In genomic region chr11:8739309-8739793, GRCh38 we compare ENCODE assay signal across 1 cellular context.
TF ChIP-seq lines count a peak whose summit lies in the region.

No MANE protein-coding gene starts in this region.

TF ChIP-seq in GM23338, 12 proteins besides CTCF, POLR2A, EP300 and RAD21 (continued from another document):
- TF ChIP-seq ZNF114 (CRISPR knock-in tag; IDR thresholded peaks at IDR 0.05) (no peak), NANOG (IDR thresholded peaks at IDR 0.05; ENCODE audit: borderline replicate concordance) (no peak), STAT1 (IDR thresholded peaks at IDR 0.05; ENCODE audit: unreplicated experiment) (no peak), EZH2 (IDR thresholded peaks at IDR 0.05; ENCODE audit: low read depth, unreplicated experiment) (no peak), POLR2AphosphoS5 (IDR thresholded peaks at IDR 0.05; ENCODE audit: low read depth) (no peak)
- TF ChIP-seq, protein P1, sequence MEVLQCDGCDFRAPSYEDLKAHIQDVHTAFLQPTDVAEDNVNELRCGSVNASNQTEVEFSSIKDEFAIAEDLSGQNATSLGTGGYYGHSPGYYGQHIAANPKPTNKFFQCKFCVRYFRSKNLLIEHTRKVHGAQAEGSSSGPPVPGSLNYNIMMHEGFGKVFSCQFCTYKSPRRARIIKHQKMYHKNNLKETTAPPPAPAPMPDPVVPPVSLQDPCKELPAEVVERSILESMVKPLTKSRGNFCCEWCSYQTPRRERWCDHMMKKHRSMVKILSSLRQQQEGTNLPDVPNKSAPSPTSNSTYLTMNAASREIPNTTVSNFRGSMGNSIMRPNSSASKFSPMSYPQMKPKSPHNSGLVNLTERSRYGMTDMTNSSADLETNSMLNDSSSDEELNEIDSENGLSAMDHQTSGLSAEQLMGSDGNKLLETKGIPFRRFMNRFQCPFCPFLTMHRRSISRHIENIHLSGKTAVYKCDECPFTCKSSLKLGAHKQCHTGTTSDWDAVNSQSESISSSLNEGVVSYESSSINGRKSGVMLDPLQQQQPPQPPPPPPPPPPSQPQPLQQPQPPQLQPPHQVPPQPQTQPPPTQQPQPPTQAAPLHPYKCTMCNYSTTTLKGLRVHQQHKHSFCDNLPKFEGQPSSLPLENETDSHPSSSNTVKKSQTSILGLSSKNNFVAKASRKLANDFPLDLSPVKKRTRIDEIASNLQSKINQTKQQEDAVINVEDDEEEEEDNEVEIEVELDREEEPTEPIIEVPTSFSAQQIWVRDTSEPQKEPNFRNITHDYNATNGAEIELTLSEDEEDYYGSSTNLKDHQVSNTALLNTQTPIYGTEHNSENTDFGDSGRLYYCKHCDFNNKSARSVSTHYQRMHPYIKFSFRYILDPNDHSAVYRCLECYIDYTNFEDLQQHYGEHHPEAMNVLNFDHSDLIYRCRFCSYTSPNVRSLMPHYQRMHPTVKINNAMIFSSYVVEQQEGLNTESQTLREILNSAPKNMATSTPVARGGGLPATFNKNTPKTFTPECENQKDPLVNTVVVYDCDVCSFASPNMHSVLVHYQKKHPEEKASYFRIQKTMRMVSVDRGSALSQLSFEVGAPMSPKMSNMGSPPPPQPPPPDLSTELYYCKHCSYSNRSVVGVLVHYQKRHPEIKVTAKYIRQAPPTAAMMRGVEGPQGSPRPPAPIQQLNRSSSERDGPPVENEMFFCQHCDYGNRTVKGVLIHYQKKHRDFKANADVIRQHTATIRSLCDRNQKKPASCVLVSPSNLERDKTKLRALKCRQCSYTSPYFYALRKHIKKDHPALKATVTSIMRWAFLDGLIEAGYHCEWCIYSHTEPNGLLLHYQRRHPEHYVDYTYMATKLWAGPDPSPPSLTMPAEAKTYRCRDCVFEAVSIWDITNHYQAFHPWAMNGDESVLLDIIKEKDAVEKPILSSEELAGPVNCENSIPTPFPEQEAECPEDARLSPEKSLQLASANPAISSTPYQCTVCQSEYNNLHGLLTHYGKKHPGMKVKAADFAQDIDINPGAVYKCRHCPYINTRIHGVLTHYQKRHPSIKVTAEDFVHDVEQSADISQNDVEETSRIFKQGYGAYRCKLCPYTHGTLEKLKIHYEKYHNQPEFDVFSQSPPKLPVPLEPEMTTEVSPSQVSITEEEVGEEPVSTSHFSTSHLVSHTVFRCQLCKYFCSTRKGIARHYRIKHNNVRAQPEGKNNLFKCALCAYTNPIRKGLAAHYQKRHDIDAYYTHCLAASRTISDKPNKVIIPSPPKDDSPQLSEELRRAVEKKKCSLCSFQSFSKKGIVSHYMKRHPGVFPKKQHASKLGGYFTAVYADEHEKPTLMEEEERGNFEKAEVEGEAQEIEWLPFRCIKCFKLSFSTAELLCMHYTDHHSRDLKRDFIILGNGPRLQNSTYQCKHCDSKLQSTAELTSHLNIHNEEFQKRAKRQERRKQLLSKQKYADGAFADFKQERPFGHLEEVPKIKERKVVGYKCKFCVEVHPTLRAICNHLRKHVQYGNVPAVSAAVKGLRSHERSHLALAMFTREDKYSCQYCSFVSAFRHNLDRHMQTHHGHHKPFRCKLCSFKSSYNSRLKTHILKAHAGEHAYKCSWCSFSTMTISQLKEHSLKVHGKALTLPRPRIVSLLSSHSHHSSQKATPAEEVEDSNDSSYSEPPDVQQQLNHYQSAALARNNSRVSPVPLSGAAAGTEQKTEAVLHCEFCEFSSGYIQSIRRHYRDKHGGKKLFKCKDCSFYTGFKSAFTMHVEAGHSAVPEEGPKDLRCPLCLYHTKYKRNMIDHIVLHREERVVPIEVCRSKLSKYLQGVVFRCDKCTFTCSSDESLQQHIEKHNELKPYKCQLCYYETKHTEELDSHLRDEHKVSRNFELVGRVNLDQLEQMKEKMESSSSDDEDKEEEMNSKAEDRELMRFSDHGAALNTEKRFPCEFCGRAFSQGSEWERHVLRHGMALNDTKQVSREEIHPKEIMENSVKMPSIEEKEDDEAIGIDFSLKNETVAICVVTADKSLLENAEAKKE (CRISPR knock-in tag; IDR thresholded peaks at IDR 0.05), result no peak
